Comparison of ENCODE assay signal across 1 cellular context in genomic region chr4:138401330-138401729, GRCh38.
TF ChIP-seq lines count a peak whose summit lies in the region.

No MANE protein-coding gene starts in this region.

TF ChIP-seq in GM23338, 12 proteins besides CTCF, POLR2A, EP300 and RAD21 (continued from another document):
- TF ChIP-seq, protein P1, sequence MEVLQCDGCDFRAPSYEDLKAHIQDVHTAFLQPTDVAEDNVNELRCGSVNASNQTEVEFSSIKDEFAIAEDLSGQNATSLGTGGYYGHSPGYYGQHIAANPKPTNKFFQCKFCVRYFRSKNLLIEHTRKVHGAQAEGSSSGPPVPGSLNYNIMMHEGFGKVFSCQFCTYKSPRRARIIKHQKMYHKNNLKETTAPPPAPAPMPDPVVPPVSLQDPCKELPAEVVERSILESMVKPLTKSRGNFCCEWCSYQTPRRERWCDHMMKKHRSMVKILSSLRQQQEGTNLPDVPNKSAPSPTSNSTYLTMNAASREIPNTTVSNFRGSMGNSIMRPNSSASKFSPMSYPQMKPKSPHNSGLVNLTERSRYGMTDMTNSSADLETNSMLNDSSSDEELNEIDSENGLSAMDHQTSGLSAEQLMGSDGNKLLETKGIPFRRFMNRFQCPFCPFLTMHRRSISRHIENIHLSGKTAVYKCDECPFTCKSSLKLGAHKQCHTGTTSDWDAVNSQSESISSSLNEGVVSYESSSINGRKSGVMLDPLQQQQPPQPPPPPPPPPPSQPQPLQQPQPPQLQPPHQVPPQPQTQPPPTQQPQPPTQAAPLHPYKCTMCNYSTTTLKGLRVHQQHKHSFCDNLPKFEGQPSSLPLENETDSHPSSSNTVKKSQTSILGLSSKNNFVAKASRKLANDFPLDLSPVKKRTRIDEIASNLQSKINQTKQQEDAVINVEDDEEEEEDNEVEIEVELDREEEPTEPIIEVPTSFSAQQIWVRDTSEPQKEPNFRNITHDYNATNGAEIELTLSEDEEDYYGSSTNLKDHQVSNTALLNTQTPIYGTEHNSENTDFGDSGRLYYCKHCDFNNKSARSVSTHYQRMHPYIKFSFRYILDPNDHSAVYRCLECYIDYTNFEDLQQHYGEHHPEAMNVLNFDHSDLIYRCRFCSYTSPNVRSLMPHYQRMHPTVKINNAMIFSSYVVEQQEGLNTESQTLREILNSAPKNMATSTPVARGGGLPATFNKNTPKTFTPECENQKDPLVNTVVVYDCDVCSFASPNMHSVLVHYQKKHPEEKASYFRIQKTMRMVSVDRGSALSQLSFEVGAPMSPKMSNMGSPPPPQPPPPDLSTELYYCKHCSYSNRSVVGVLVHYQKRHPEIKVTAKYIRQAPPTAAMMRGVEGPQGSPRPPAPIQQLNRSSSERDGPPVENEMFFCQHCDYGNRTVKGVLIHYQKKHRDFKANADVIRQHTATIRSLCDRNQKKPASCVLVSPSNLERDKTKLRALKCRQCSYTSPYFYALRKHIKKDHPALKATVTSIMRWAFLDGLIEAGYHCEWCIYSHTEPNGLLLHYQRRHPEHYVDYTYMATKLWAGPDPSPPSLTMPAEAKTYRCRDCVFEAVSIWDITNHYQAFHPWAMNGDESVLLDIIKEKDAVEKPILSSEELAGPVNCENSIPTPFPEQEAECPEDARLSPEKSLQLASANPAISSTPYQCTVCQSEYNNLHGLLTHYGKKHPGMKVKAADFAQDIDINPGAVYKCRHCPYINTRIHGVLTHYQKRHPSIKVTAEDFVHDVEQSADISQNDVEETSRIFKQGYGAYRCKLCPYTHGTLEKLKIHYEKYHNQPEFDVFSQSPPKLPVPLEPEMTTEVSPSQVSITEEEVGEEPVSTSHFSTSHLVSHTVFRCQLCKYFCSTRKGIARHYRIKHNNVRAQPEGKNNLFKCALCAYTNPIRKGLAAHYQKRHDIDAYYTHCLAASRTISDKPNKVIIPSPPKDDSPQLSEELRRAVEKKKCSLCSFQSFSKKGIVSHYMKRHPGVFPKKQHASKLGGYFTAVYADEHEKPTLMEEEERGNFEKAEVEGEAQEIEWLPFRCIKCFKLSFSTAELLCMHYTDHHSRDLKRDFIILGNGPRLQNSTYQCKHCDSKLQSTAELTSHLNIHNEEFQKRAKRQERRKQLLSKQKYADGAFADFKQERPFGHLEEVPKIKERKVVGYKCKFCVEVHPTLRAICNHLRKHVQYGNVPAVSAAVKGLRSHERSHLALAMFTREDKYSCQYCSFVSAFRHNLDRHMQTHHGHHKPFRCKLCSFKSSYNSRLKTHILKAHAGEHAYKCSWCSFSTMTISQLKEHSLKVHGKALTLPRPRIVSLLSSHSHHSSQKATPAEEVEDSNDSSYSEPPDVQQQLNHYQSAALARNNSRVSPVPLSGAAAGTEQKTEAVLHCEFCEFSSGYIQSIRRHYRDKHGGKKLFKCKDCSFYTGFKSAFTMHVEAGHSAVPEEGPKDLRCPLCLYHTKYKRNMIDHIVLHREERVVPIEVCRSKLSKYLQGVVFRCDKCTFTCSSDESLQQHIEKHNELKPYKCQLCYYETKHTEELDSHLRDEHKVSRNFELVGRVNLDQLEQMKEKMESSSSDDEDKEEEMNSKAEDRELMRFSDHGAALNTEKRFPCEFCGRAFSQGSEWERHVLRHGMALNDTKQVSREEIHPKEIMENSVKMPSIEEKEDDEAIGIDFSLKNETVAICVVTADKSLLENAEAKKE (CRISPR knock-in tag; IDR thresholded peaks at IDR 0.05) = no peak
TF ChIP-seq in GM23338: peak in this region for 0.
